ENCODE assay signal across 26 cellular contexts in the genomic region with DNA sequence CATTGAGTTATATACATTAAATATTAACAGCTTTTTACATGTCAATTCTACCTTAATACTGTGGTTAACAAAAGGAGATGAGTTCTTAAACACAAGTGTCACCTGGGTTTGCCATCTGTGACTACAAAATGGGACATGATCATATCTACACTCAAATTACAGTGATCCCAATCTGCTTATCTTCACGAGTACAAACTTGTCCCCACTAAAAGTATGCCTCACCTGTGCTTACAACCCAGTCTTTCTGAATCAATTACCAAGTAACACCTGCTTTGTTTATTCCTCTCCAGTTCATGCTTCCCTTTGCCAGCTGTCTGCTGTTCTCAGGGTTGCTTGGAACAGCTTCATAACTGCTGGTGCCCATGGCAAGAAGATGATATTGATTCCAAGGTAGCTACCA. TPM values are rescaled to one million over a fixed set of nuclear protein-coding genes. Genes with fewer than 3 reads are reported as not detected.
"Had no signal": no experiment of that assay in that cellular context is flagged by ENCODE, and none has a peak within 500 bp of the region (broad histone marks: within the 10 kb centered on the region; RNA-seq: fewer than 3 reads in every experiment).

No MANE protein-coding gene starts in this region.

- H3K9me3 ChIP-seq: gastrocnemius medialis, lower lobe of right lung, ovary, psoas muscle, stomach, tibial artery had no signal

- H3K27ac ChIP-seq: dorsolateral prefrontal cortex, epithelial cell of prostate, gastrocnemius medialis, lower lobe of right lung, ovary, psoas muscle, sigmoid colon, stomach, tibial artery had no signal

- H3K4me1 ChIP-seq: gastrocnemius medialis, lower lobe of right lung, psoas muscle, sigmoid colon, stomach, tibial artery had no signal

- H3K4me3 ChIP-seq: dorsolateral prefrontal cortex, gastrocnemius medialis, lower lobe of right lung, ovary, psoas muscle, sigmoid colon, stomach, tibial artery had no signal

- DNase-seq: dorsolateral prefrontal cortex; effector CD4-positive, alpha-beta T cell; foreskin fibroblast; gastrocnemius medialis; head of caudate nucleus; left ventricle myocardium superior; lower lobe of right lung; naive thymus-derived CD8-positive, alpha-beta T cell; occipital lobe; ovary; posterior cingulate gyrus; psoas muscle; right cardiac atrium; sigmoid colon; stimulated activated CD4-positive, alpha-beta T cell treated with anti-CD3 and anti-CD28 coated beads, Interleukin-2, amount 100 ng/mL, for 24 hours; stimulated activated CD4-positive, alpha-beta T cell treated with anti-CD3 and anti-CD28 coated beads, Interleukin-4, amount 100 ng/mL, for 24 hours; stimulated activated naive CD4-positive, alpha-beta T cell treated with Interleukin-2 at 50 U/mL for 16 hours; stomach; tibial artery had no signal

- H3K27ac Mint-ChIP-seq: naive thymus-derived CD8-positive, alpha-beta T cell; stimulated activated effector memory CD8-positive, alpha-beta T cell treated with anti-CD3 and anti-CD28 coated beads, Interleukin-12 subunit alpha, Interleukin-12 subunit beta, amount 100 ng/mL, for 72 hours; type B pancreatic cell had no signal

- ATAC-seq: esophagus mucosa; gastrocnemius medialis; left ventricle myocardium superior; lower lobe of right lung; naive thymus-derived CD8-positive, alpha-beta T cell; psoas muscle; right cardiac atrium; stimulated activated effector memory CD8-positive, alpha-beta T cell treated with anti-CD3 and anti-CD28 coated beads, Interleukin-12 subunit alpha, Interleukin-12 subunit beta, amount 100 ng/mL, for 72 hours had no signal

- H3K36me3 Mint-ChIP-seq: naive thymus-derived CD8-positive, alpha-beta T cell; stimulated activated effector memory CD8-positive, alpha-beta T cell treated with anti-CD3 and anti-CD28 coated beads, Interleukin-12 subunit alpha, Interleukin-12 subunit beta, amount 100 ng/mL, for 72 hours; type B pancreatic cell had no signal

- H3K4me3 Mint-ChIP-seq: naive thymus-derived CD8-positive, alpha-beta T cell; stimulated activated effector memory CD8-positive, alpha-beta T cell treated with anti-CD3 and anti-CD28 coated beads, Interleukin-12 subunit alpha, Interleukin-12 subunit beta, amount 100 ng/mL, for 72 hours; type B pancreatic cell had no signal

- H3K4me1 Mint-ChIP-seq: naive thymus-derived CD8-positive, alpha-beta T cell had no signal

- H3K9me3 Mint-ChIP-seq: stimulated activated effector memory CD8-positive, alpha-beta T cell treated with anti-CD3 and anti-CD28 coated beads, Interleukin-12 subunit alpha, Interleukin-12 subunit beta, amount 100 ng/mL, for 72 hours had no signal

- H3K36me3 ChIP-seq: gastrocnemius medialis, lower lobe of right lung, ovary, sigmoid colon, stomach, tibial artery had no signal

- H3K27me3 Mint-ChIP-seq: type B pancreatic cell had no signal

- H3K27me3 ChIP-seq: gastrocnemius medialis, ovary, sigmoid colon, stomach, tibial artery had no signal

RNA-seq across cellular contexts. Expression of gene CD1E, which starts 8.8 kb away (rescaled TPM):
- polyA plus RNA-seq: keratinocyte; naive thymus-derived CD8-positive, alpha-beta T cell; neural cell; right cardiac atrium had no signal

RNA-seq across cellular contexts. Expression of gene CD1B, which starts 31.2 kb away (rescaled TPM):
- polyA plus RNA-seq: keratinocyte; naive thymus-derived CD8-positive, alpha-beta T cell; neural cell; right cardiac atrium; stomach had no signal

RNA-seq across cellular contexts. Expression of gene OR10T2, which starts 36.8 kb away (rescaled TPM):
- polyA plus RNA-seq: keratinocyte; naive thymus-derived CD8-positive, alpha-beta T cell; neural cell; ovary; psoas muscle; right cardiac atrium; sigmoid colon; stomach; urinary bladder had no signal
